ENCODE assay signal across 8 cellular contexts in genomic region chr9:133356391-133357091, GRCh38. TPM values are rescaled to one million over a fixed set of nuclear protein-coding genes. Genes with fewer than 3 reads are reported as not detected.
A peak's percentile ranks its signal among the peaks of the same experiment; 100 is the strongest.
DNase-seq lines count a peak whose midpoint lies in the region; ATAC-seq and TF ChIP-seq lines count a peak whose summit lies in the region.

A gene with protein sequence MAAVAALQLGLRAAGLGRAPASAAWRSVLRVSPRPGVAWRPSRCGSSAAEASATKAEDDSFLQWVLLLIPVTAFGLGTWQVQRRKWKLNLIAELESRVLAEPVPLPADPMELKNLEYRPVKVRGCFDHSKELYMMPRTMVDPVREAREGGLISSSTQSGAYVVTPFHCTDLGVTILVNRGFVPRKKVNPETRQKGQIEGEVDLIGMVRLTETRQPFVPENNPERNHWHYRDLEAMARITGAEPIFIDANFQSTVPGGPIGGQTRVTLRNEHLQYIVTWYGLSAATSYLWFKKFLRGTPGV (minus strand): TSS chr9:133356487. CDS start chr9:133356453, 34 bp downstream.
Gene SURF2, plus strand, starts transcription at chr9:133356550. Its CDS starts 43 bp downstream, at chr9:133356593.

- H3K27me3 Mint-ChIP-seq in glutamatergic neuron (ENCODE audit: unreplicated experiment), result peaks cover 4% of the 10 kb centered on the region
- no peaks in the 10 kb centered on the region for H3K27me3 Mint-ChIP-seq in osteocyte (ENCODE audit: unreplicated experiment)

- H4K20me1 ChIP-seq in Karpas-422 (ENCODE audit: insufficient read depth, low read depth, low read length), result 0 out of 2 replicates have a peak, but pooled peaks cover 3% of the 10 kb centered on the region

- H3K27ac Mint-ChIP-seq in glutamatergic neuron (ENCODE audit: unreplicated experiment), result peak within 1 kb of the TSS; percentile 91
- peak within 1 kb of the TSS; percentile 78 for H3K27ac Mint-ChIP-seq in osteocyte (ENCODE audit: unreplicated experiment)

- peak within 1 kb of the TSS; percentile 90 for H3K4me2 ChIP-seq in Karpas-422 (ENCODE audit: low read depth, low read length, poor library complexity, severe bottlenecking)

- peak; percentile 55 for ATAC-seq in GM21447 (IDR thresholded peaks at IDR 0.05; ENCODE audit: unreplicated experiment)
- peak; percentile 81 for ATAC-seq in SK-N-SH treated with all-trans-retinoic acid at 6 μM for 48 hours

- peaks cover 20% of the 10 kb centered on the region for H3K79me2 ChIP-seq in Karpas-422 (ENCODE audit: low read length)

- peak within 1 kb of the TSS; percentile 89 for H3K9ac ChIP-seq in Karpas-422 (ENCODE audit: low read length)

- peak; percentile 41 for DNase-seq in Caki2 (ENCODE audit: low read depth)
- peak; percentile 96 for DNase-seq in Karpas-422
- DNase-seq in activated naive CD4-positive, alpha-beta T cell treated with anti-CD3 and anti-CD28 coated beads, Interleukin-2, amount 50 U/mL, for 16 hours, result peak; percentile 95
- peak; percentile 97 for DNase-seq in glutamatergic neuron
- peak; percentile 94 for DNase-seq in osteocyte (ENCODE audit: extremely low spot score, unreplicated experiment)

- H3K27me3 ChIP-seq in Karpas-422 (ENCODE audit: low read length), result no peaks in the 10 kb centered on the region

- peaks cover 27% of the 10 kb centered on the region for H3K4me1 Mint-ChIP-seq in glutamatergic neuron (ENCODE audit: low read depth, unreplicated experiment)
- H3K4me1 Mint-ChIP-seq in osteocyte (ENCODE audit: unreplicated experiment), result peaks cover 29% of the 10 kb centered on the region

- H3K4me1 ChIP-seq in Karpas-422 (ENCODE audit: low read length), result peaks cover 42% of the 10 kb centered on the region

- H3K9me3 ChIP-seq in Karpas-422 (ENCODE audit: low read length), result no peaks in the 10 kb centered on the region

- peaks cover 2% of the 10 kb centered on the region for H3K9me3 Mint-ChIP-seq in glutamatergic neuron (ENCODE audit: unreplicated experiment)
- no peaks in the 10 kb centered on the region for H3K9me3 Mint-ChIP-seq in osteocyte (ENCODE audit: unreplicated experiment)

- no peaks in the 10 kb centered on the region for H3K9me2 ChIP-seq in Karpas-422 (replicated peaks; ENCODE audit: insufficient read depth, low read length)

- H3K36me3 Mint-ChIP-seq in glutamatergic neuron (ENCODE audit: unreplicated experiment) (peaks cover 3% of the 10 kb centered on the region), osteocyte (ENCODE audit: unreplicated experiment) (peaks cover 16% of the 10 kb centered on the region)

- H3K4me3 ChIP-seq in Karpas-422 (ENCODE audit: low read length), result peak within 1 kb of the TSS; percentile 93

- in situ Hi-C loops in Caki2 (cut with HindIII; ENCODE audit: low pct_unique_long_range_greater_than_20kb, low sequenced_read_pairs), result no loop called here

- peak within 1 kb of the TSS; percentile 85 for H3K4me3 Mint-ChIP-seq in glutamatergic neuron (ENCODE audit: unreplicated experiment)
- peak within 1 kb of the TSS; percentile 85 for H3K4me3 Mint-ChIP-seq in osteocyte (ENCODE audit: unreplicated experiment)

- no peak for TF ChIP-seq CTCF in glutamatergic neuron (IDR thresholded peaks at IDR 0.05; ENCODE audit: partially characterized antibody, unreplicated experiment)
- TF ChIP-seq CTCF in osteocyte (IDR thresholded peaks at IDR 0.05), result no peak

- peak within 1 kb of the TSS; percentile 39; the same call in 1 of the 2 replicates for H2AFZ ChIP-seq in Karpas-422 (ENCODE audit: low read length)

- no peak within 1 kb of the TSS for H3K27ac ChIP-seq in Karpas-422 (ENCODE audit: low read length)
- no peak within 1 kb of the TSS for H3K27ac ChIP-seq in temporal lobe (ENCODE audit: low read depth, low read length)

- H3K36me3 ChIP-seq in Karpas-422 (ENCODE audit: insufficient read depth, low read length), result peaks cover 12% of the 10 kb centered on the region

TF ChIP-seq in SK-N-SH treated with all-trans-retinoic acid at 6 μM for 48 hours, 23 proteins besides CTCF, POLR2A, EP300 and RAD21:
- no peak for TF ChIP-seq RARB (CRISPR knock-in tag; IDR thresholded peaks at IDR 0.05)
- no peak for TF ChIP-seq ZFP30 (CRISPR knock-in tag; IDR thresholded peaks at IDR 0.05)
- TF ChIP-seq ARNTL (CRISPR knock-in tag; IDR thresholded peaks at IDR 0.05; ENCODE audit: borderline replicate concordance, low read depth), result no peak
- TF ChIP-seq GLIS3 (CRISPR knock-in tag; IDR thresholded peaks at IDR 0.05), result no peak
- TF ChIP-seq, protein P1, sequence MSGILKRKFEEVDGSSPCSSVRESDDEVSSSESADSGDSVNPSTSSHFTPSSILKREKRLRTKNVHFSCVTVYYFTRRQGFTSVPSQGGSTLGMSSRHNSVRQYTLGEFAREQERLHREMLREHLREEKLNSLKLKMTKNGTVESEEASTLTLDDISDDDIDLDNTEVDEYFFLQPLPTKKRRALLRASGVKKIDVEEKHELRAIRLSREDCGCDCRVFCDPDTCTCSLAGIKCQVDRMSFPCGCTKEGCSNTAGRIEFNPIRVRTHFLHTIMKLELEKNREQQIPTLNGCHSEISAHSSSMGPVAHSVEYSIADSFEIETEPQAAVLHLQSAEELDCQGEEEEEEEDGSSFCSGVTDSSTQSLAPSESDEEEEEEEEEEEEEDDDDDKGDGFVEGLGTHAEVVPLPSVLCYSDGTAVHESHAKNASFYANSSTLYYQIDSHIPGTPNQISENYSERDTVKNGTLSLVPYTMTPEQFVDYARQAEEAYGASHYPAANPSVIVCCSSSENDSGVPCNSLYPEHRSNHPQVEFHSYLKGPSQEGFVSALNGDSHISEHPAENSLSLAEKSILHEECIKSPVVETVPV (CRISPR knock-in tag; IDR thresholded peaks at IDR 0.05), result no peak
- TF ChIP-seq ZFP3 (CRISPR knock-in tag; IDR thresholded peaks at IDR 0.05), result no peak
- no peak for TF ChIP-seq ISL1 (CRISPR knock-in tag; IDR thresholded peaks at IDR 0.05)
- no peak for TF ChIP-seq ESRRG (CRISPR knock-in tag; IDR thresholded peaks at IDR 0.05)
- TF ChIP-seq PPARA (CRISPR knock-in tag; IDR thresholded peaks at IDR 0.05; ENCODE audit: borderline replicate concordance), result no peak
- TF ChIP-seq POU6F1 (CRISPR knock-in tag; IDR thresholded peaks at IDR 0.05; ENCODE audit: borderline replicate concordance, low read depth), result no peak
- TF ChIP-seq, protein P2, sequence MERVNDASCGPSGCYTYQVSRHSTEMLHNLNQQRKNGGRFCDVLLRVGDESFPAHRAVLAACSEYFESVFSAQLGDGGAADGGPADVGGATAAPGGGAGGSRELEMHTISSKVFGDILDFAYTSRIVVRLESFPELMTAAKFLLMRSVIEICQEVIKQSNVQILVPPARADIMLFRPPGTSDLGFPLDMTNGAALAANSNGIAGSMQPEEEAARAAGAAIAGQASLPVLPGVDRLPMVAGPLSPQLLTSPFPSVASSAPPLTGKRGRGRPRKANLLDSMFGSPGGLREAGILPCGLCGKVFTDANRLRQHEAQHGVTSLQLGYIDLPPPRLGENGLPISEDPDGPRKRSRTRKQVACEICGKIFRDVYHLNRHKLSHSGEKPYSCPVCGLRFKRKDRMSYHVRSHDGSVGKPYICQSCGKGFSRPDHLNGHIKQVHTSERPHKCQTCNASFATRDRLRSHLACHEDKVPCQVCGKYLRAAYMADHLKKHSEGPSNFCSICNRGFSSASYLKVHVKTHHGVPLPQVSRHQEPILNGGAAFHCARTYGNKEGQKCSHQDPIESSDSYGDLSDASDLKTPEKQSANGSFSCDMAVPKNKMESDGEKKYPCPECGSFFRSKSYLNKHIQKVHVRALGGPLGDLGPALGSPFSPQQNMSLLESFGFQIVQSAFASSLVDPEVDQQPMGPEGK (CRISPR knock-in tag; IDR thresholded peaks at IDR 0.05; ENCODE audit: borderline replicate concordance), result no peak
- TF ChIP-seq OSR1 (CRISPR knock-in tag; IDR thresholded peaks at IDR 0.05), result no peak
- TF ChIP-seq BACH2 (CRISPR knock-in tag; IDR thresholded peaks at IDR 0.05; ENCODE audit: borderline replicate concordance), result no peak
- no peak for TF ChIP-seq ZNF565 (CRISPR knock-in tag; conservative IDR thresholded peaks at IDR 0.05; ENCODE audit: low read depth)

RNA-seq across cellular contexts. Expression of the first gene that starts in this region (rescaled TPM):
- 55.9 and 69.7 TPM in 2 replicates for total RNA-seq in Caki2 (2014; rRNA removed; shearing (Covaris generic); ENCODE audit: low replicate concordance)
- 35.6 and 40.0 TPM in 2 replicates for total RNA-seq in Karpas-422 (2014; rRNA removed; shearing (Covaris generic); ENCODE audit: low replicate concordance)
- total RNA-seq in glutamatergic neuron (ENCODE audit: unreplicated experiment), result 56.1 TPM
- total RNA-seq in osteocyte, result 36.2 and 39.4 TPM in 2 replicates
- total RNA-seq in temporal lobe, result 10.6 TPM

RNA-seq across cellular contexts. Expression of gene SURF2, which starts in this region (rescaled TPM):
- 13.6 and 26.0 TPM in 2 replicates for total RNA-seq in Caki2 (2014; rRNA removed; shearing (Covaris generic); ENCODE audit: low replicate concordance)
- 20.0 and 52.9 TPM in 2 replicates for total RNA-seq in Karpas-422 (2014; rRNA removed; shearing (Covaris generic); ENCODE audit: low replicate concordance)
- total RNA-seq in glutamatergic neuron (ENCODE audit: unreplicated experiment) (24.0 TPM), osteocyte (15.4 and 16.3 TPM in 2 replicates), temporal lobe (11.8 TPM)

Comparison
In these comparisons a context has a peak if more than half of its experiments do, and no peak if none do; other contexts are left out.
1. DNase-seq: peak in every context shown above with its lines; median percentile 97 in glutamatergic neuron; 96 in Karpas-422; 95 in activated naive CD4-positive, alpha-beta T cell treated with anti-CD3 and anti-CD28 coated beads, Interleukin-2, amount 50 U/mL, for 16 hours; 94 in osteocyte; 41 in Caki2.